ENCODE assay signal across 12 cellular contexts in genomic region chr2:237614151-237614720, GRCh38. TPM values are rescaled to one million over a fixed set of nuclear protein-coding genes. Genes with fewer than 3 reads are reported as not detected.
A peak's percentile ranks its signal among the peaks of the same experiment; 100 is the strongest.
DNase-seq lines count a peak whose midpoint lies in the region; ATAC-seq and TF ChIP-seq lines count a peak whose summit lies in the region.
"Had no signal": no experiment of that assay in that cellular context is flagged by ENCODE, and none has a peak within 500 bp of the region (broad histone marks: within the 10 kb centered on the region; RNA-seq: fewer than 3 reads in every experiment).

No MANE protein-coding gene starts in this region.

- intact Hi-C loops in A673 (cut with micrococcal nuclease; ENCODE audit: unreplicated experiment), result no loop called here
- intact Hi-C loops in activated T-helper 2 cell treated with anti-CD3 and anti-CD28 coated beads, Interferon-gamma antibody, Interleukin-2, Interleukin-4, amounts not matched to agents 10 μg/mL and 5 μg/mL and 100 μg/mL, durations not matched to agents 14 hours and 24 hours and 36 hours (cut with micrococcal nuclease), result no loop called here

- no peaks in the 10 kb centered on the region for H3K9me3 ChIP-seq in A673 (ENCODE audit: low read depth, low read length, poor library complexity, severe bottlenecking)

- no peaks in the 10 kb centered on the region for H3K27me3 ChIP-seq in A673 (replicated peaks; ENCODE audit: insufficient read depth, low read depth, low read length, poor library complexity)

- no peak overlapping the region for H3K27ac Mint-ChIP-seq in activated T-helper 2 cell treated with anti-CD3 and anti-CD28 coated beads, Interferon-gamma antibody, Interleukin-2, Interleukin-4, amounts not matched to agents 10 μg/mL and 5 μg/mL and 100 μg/mL, durations not matched to agents 14 hours and 24 hours and 36 hours
- H3K27ac Mint-ChIP-seq in activated T-cell treated with anti-CD3 and anti-CD28 coated beads, Interleukin-2, amount 50 U/mL, for 72 hours, result no peak overlapping the region

- no peaks in the 10 kb centered on the region for H3K36me3 Mint-ChIP-seq in activated T-helper 2 cell treated with anti-CD3 and anti-CD28 coated beads, Interferon-gamma antibody, Interleukin-2, Interleukin-4, amounts not matched to agents 10 μg/mL and 5 μg/mL and 100 μg/mL, durations not matched to agents 14 hours and 24 hours and 36 hours (ENCODE audit: low read depth)
- H3K36me3 Mint-ChIP-seq in activated T-cell treated with anti-CD3 and anti-CD28 coated beads, Interleukin-2, amount 50 U/mL, for 72 hours (ENCODE audit: insufficient read depth in 2 of 2), result no peaks in the 10 kb centered on the region

- H3K4me1 ChIP-seq in A673 (ENCODE audit: insufficient read depth, low read length, poor library complexity, severe bottlenecking), result peaks cover 22% of the 10 kb centered on the region

- H3K27me3 Mint-ChIP-seq in activated T-helper 2 cell treated with anti-CD3 and anti-CD28 coated beads, Interferon-gamma antibody, Interleukin-2, Interleukin-4, amounts not matched to agents 10 μg/mL and 5 μg/mL and 100 μg/mL, durations not matched to agents 14 hours and 24 hours and 36 hours (ENCODE audit: low read depth), result peaks cover 25% of the 10 kb centered on the region
- no peaks in the 10 kb centered on the region for H3K27me3 Mint-ChIP-seq in activated T-cell treated with anti-CD3 and anti-CD28 coated beads, Interleukin-2, amount 50 U/mL, for 72 hours (ENCODE audit: low read depth)

- H3K27ac ChIP-seq in A673 (ENCODE audit: low read depth, low read length, poor library complexity, severe bottlenecking), result no peak overlapping the region

- no TSS peak for BruUV-seq in A673 (replicated peaks; lab: Mats Ljungman, UMichigan)

- DNase-seq in A673 (ENCODE audit: low spot score) (no peak), SKM-1 treated with dmso at 0.1 percent for 144 hours (lab: John Stamatoyannopoulos, UW; ENCODE audit: unreplicated experiment) (peak; percentile 99), kidney glomerular epithelial cell (lab: John Stamatoyannopoulos, UW) (peak; percentile 80), putamen (ENCODE audit: low spot score) (no peak)
- DNase-seq in activated T-helper 2 cell treated with anti-CD3 and anti-CD28 coated beads, Interferon-gamma antibody, Interleukin-2, Interleukin-4, amounts not matched to agents 10 μg/mL and 5 μg/mL and 100 μg/mL, durations not matched to agents 14 hours and 24 hours and 36 hours (ENCODE audit: low spot score), result no peak
- DNase-seq in activated T-cell treated with anti-CD3 and anti-CD28 coated beads, Interleukin-2, amount 50 U/mL, for 72 hours, result no peak
- DNase-seq: activated T-cell treated with anti-CD3 and anti-CD28 coated beads, Interleukin-2, amount 50 U/mL, for 4 hours; Right ventricle myocardium superior; stimulated activated CD8-positive, alpha-beta memory T cell treated with anti-CD3 and anti-CD28 coated beads, Interleukin-4, amount 100 ng/mL, for 48 hours had no signal

- no peak overlapping the region for H3K4me3 Mint-ChIP-seq in activated T-helper 2 cell treated with anti-CD3 and anti-CD28 coated beads, Interferon-gamma antibody, Interleukin-2, Interleukin-4, amounts not matched to agents 10 μg/mL and 5 μg/mL and 100 μg/mL, durations not matched to agents 14 hours and 24 hours and 36 hours (ENCODE audit: low read depth)
- no peak overlapping the region for H3K4me3 Mint-ChIP-seq in activated T-cell treated with anti-CD3 and anti-CD28 coated beads, Interleukin-2, amount 50 U/mL, for 72 hours
- H3K4me3 Mint-ChIP-seq: activated T-cell treated with anti-CD3 and anti-CD28 coated beads, Interleukin-2, amount 50 U/mL, for 4 hours had no signal

- no peaks in the 10 kb centered on the region for H3K36me3 ChIP-seq in A673 (ENCODE audit: insufficient read depth, low read length, poor library complexity, severe bottlenecking)

- CTCF ChIA-PET in A673 (lab: Charles Lee), result no interaction called here

- H3K4me3 ChIP-seq in A673 (ENCODE audit: low read depth, low read length, poor library complexity, severe bottlenecking), result no peak overlapping the region

- no peak for ATAC-seq in GM21619 (IDR thresholded peaks at IDR 0.05; ENCODE audit: unreplicated experiment)
- no peak for ATAC-seq in activated T-cell treated with anti-CD3 and anti-CD28 coated beads, Interleukin-2, amount 50 U/mL, for 72 hours (replicated peaks in 1 of 2)
- ATAC-seq: activated T-cell treated with anti-CD3 and anti-CD28 coated beads, Interleukin-2, amount 50 U/mL, for 4 hours; esophagus mucosa had no signal

- POLR2A ChIA-PET in A673 (lab: Charles Lee; ENCODE audit: low non-redundant PET), result no interaction called here

- H3K9me3 Mint-ChIP-seq in activated T-helper 2 cell treated with anti-CD3 and anti-CD28 coated beads, Interferon-gamma antibody, Interleukin-2, Interleukin-4, amounts not matched to agents 10 μg/mL and 5 μg/mL and 100 μg/mL, durations not matched to agents 14 hours and 24 hours and 36 hours, result no peaks in the 10 kb centered on the region
- H3K9me3 Mint-ChIP-seq in activated T-cell treated with anti-CD3 and anti-CD28 coated beads, Interleukin-2, amount 50 U/mL, for 72 hours, result no peaks in the 10 kb centered on the region
- H3K9me3 Mint-ChIP-seq: activated T-cell treated with anti-CD3 and anti-CD28 coated beads, Interleukin-2, amount 50 U/mL, for 4 hours had no signal

- H3K4me1 Mint-ChIP-seq in activated T-helper 2 cell treated with anti-CD3 and anti-CD28 coated beads, Interferon-gamma antibody, Interleukin-2, Interleukin-4, amounts not matched to agents 10 μg/mL and 5 μg/mL and 100 μg/mL, durations not matched to agents 14 hours and 24 hours and 36 hours (ENCODE audit: low read depth), result peaks cover 25% of the 10 kb centered on the region
- peaks cover 18% of the 10 kb centered on the region for H3K4me1 Mint-ChIP-seq in activated T-cell treated with anti-CD3 and anti-CD28 coated beads, Interleukin-2, amount 50 U/mL, for 72 hours (ENCODE audit: low read depth)

- peak; percentile 21; the same call in 1 of the 2 replicates for TF ChIP-seq CTCF in A673 (conservative IDR thresholded peaks at IDR 0.05; ENCODE audit: low read depth, low read length)
- peak; percentile 30 for TF ChIP-seq CTCF in GM12873 (IDR thresholded peaks at IDR 0.05; ENCODE audit: insufficient read depth, low read depth, low read length, missing control alignments)

RNA-seq across cellular contexts. Expression of gene LRRFIP1, which starts 13.2 kb away (rescaled TPM):
- 69.3 and 71.8 TPM in 2 replicates for total RNA-seq in A673 (2021)
- 254 and 256 TPM in 2 replicates for total RNA-seq in activated T-helper 2 cell treated with anti-CD3 and anti-CD28 coated beads, Interferon-gamma antibody, Interleukin-2, Interleukin-4, amounts not matched to agents 10 μg/mL and 5 μg/mL and 100 μg/mL, durations not matched to agents 14 hours and 24 hours and 36 hours
- total RNA-seq in activated T-cell treated with anti-CD3 and anti-CD28 coated beads, Interleukin-2, amount 50 U/mL, for 72 hours, result 100 to 1,000 TPM; 198 to 239 TPM

RNA-seq across cellular contexts. Expression of gene RAB17, which starts 23.7 kb away (rescaled TPM):
- total RNA-seq in A673 (2021), result 0.62 TPM in 1 of 2 replicates, not detected in the other
- 0.23 TPM in 1 of 2 replicates, not detected in the other for total RNA-seq in activated T-helper 2 cell treated with anti-CD3 and anti-CD28 coated beads, Interferon-gamma antibody, Interleukin-2, Interleukin-4, amounts not matched to agents 10 μg/mL and 5 μg/mL and 100 μg/mL, durations not matched to agents 14 hours and 24 hours and 36 hours
- total RNA-seq in activated T-cell treated with anti-CD3 and anti-CD28 coated beads, Interleukin-2, amount 50 U/mL, for 72 hours, result under 1 TPM in 1 of 2 donors, not detected in 1; 0.09 TPM

RNA-seq across cellular contexts. Expression of gene PRLH, which starts 47.9 kb away (rescaled TPM):
- not detected in 2 replicates for total RNA-seq in A673 (2021)
- not detected in 2 replicates for total RNA-seq in activated T-helper 2 cell treated with anti-CD3 and anti-CD28 coated beads, Interferon-gamma antibody, Interleukin-2, Interleukin-4, amounts not matched to agents 10 μg/mL and 5 μg/mL and 100 μg/mL, durations not matched to agents 14 hours and 24 hours and 36 hours
- total RNA-seq in activated T-cell treated with anti-CD3 and anti-CD28 coated beads, Interleukin-2, amount 50 U/mL, for 72 hours, result not detected
- total RNA-seq: activated T-cell treated with anti-CD3 and anti-CD28 coated beads, Interleukin-2, amount 50 U/mL, for 4 hours; esophagus mucosa; Right ventricle myocardium superior had no signal

Comparison
In these comparisons a context has a peak if more than half of its experiments do, and no peak if none do; other contexts are left out.
1. DNase-seq: peak in SKM-1 treated with dmso at 0.1 percent for 144 hours (single experiment) and kidney glomerular epithelial cell (single experiment); none in A673 (single experiment), activated T-helper 2 cell treated with anti-CD3 and anti-CD28 coated beads, Interferon-gamma antibody, Interleukin-2, Interleukin-4, amounts not matched to agents 10 μg/mL and 5 μg/mL and 100 μg/mL, durations not matched to agents 14 hours and 24 hours and 36 hours (single experiment), activated T-cell treated with anti-CD3 and anti-CD28 coated beads, Interleukin-2, amount 50 U/mL, for 72 hours (0 of 2) and putamen (single experiment).